17 cellular contexts compared by ENCODE assay signal in the genomic region with DNA sequence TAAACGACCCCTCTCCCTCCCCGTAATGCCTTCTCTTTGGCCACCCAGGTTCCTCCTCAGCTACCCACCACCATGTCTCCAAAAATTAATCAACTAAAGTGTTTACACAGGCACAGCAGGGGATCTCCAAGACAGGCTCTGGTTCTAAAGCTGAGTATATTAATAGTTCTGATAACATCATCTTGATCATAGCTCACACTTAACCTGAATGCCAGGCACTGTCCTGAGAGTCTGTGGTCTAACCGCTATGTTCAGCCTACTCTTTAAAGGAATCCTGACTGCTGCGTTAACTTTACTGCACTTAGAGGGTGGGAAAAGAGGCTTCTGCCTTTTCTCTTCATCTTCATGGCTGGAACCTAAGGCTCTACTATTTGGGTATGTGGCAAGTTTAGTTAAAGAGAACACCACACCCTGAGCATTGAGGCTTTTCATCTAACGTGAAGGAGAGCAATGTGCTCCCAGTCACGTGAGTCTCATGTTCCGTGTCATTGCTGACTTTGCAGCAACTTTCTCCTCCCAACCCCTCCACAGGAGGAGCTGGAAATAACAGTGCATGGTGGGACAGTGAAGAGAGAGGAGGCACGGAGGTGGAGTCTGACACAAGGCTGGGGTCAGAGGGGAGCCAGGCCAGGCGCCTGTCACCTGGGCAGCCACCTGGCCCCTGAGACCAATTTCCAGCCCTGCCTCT.
DNase-seq lines count a peak whose midpoint lies in the region; ATAC-seq and TF ChIP-seq lines count a peak whose summit lies in the region.
"Had no signal": no experiment of that assay in that cellular context is flagged by ENCODE, and none has a peak within 500 bp of the region (broad histone marks: within the 10 kb centered on the region; RNA-seq: fewer than 3 reads in every experiment).

No MANE protein-coding gene starts in this region.

- H3K27me3 Mint-ChIP-seq in activated CD4-positive, alpha-beta T cell treated with anti-CD3 and anti-CD28 coated beads for 36 hours = no peaks in the 10 kb centered on the region
- H3K27me3 Mint-ChIP-seq in activated naive CD8-positive, alpha-beta T cell treated with anti-CD3 and anti-CD28 coated beads, Interleukin-2, amount 10 ng/mL, durations not matched to agents 7 days and 5 days = no peaks in the 10 kb centered on the region
- H3K27me3 Mint-ChIP-seq in natural killer cell treated with Interleukin-12 subunit alpha and Interleukin-12 subunit beta and Interleukin-15 and Interleukin-18, amount 100 ng/mL, for 72 hours = peaks cover 0 to 2% of the 10 kb centered on the region in 2 donors
- H3K27me3 Mint-ChIP-seq: dendritic cell treated with granulocyte-macrophage colony-stimulating factor and Interleukin-4, amounts not matched to agents 40 ng/mL and 50 ng/mL, for 4 days; progenitor cell of endocrine pancreas; type B pancreatic cell had no signal

- H3K36me3 ChIP-seq in KMS-11 (ENCODE audit: insufficient read depth) (no peaks in the 10 kb centered on the region), smooth muscle cell (ENCODE audit: low read depth) (no peaks in the 10 kb centered on the region)
- H3K36me3 ChIP-seq: left lung had no signal

- peak overlapping the region; percentile 16 for H3K4me3 Mint-ChIP-seq in activated CD4-positive, alpha-beta T cell treated with anti-CD3 and anti-CD28 coated beads for 36 hours
- peak overlapping the region; percentile 68 for H3K4me3 Mint-ChIP-seq in activated naive CD8-positive, alpha-beta T cell treated with anti-CD3 and anti-CD28 coated beads, Interleukin-2, amount 10 ng/mL, durations not matched to agents 7 days and 5 days
- no peak overlapping the region for H3K4me3 Mint-ChIP-seq in natural killer cell treated with Interleukin-12 subunit alpha and Interleukin-12 subunit beta and Interleukin-15 and Interleukin-18, amount 100 ng/mL, for 72 hours
- H3K4me3 Mint-ChIP-seq: dendritic cell treated with granulocyte-macrophage colony-stimulating factor and Interleukin-4, amounts not matched to agents 40 ng/mL and 50 ng/mL, for 4 days; type B pancreatic cell had no signal

- H2AFZ ChIP-seq in KMS-11 (ENCODE audit: low read depth) (no peak overlapping the region), smooth muscle cell (ENCODE audit: low read depth) (no peak overlapping the region)

- H3F3A ChIP-seq in smooth muscle cell (ENCODE audit: low read depth) = no peaks in the 10 kb centered on the region

- H3K9me3 ChIP-seq in smooth muscle cell (replicated peaks; ENCODE audit: low read depth) = no peaks in the 10 kb centered on the region
- H3K9me3 ChIP-seq: left lung had no signal

- H3K27ac ChIP-seq in KMS-11 (peak overlapping the region; percentile 72), smooth muscle cell (ENCODE audit: low read depth) (no peak overlapping the region)
- H3K27ac ChIP-seq: left lung had no signal

- H3K4me1 ChIP-seq in KMS-11 (ENCODE audit: low read depth, poor library complexity, severe bottlenecking) = peaks cover 23% of the 10 kb centered on the region
- no peaks in the 10 kb centered on the region for H3K4me1 ChIP-seq in smooth muscle cell (ENCODE audit: low read depth)
- H3K4me1 ChIP-seq: left lung had no signal

- intact Hi-C loops in activated CD4-positive, alpha-beta T cell treated with anti-CD3 and anti-CD28 coated beads for 36 hours (cut with DNase I, micrococcal nuclease) = loop anchor here (5.0 to 10.0 kb wide), 2 partner anchors 87 to 356 kb away; partner anchors contain the start of gene FAM78B (in 2 of the 2)

- TF ChIP-seq CTCF in KMS-11 (conservative IDR thresholded peaks at IDR 0.05; ENCODE audit: low read depth, low read length) (no peak), smooth muscle cell (IDR thresholded peaks at IDR 0.05; ENCODE audit: borderline replicate concordance, insufficient read depth, poor library complexity, severe bottlenecking) (no peak)

- no peak overlapping the region for H3K4me3 ChIP-seq in KMS-11 (IDR thresholded peaks at IDR 0.05; ENCODE audit: insufficient read depth, low read depth, low read length)
- H3K4me3 ChIP-seq in smooth muscle cell = no peak overlapping the region
- H3K4me3 ChIP-seq: left lung had no signal

- H3K9ac ChIP-seq in KMS-11 (peak overlapping the region; percentile 12; the same call in 1 of the 2 replicates), smooth muscle cell (ENCODE audit: low read depth) (no peak overlapping the region)

- H3K4me2 ChIP-seq in KMS-11 (peak overlapping the region; percentile 9; the same call in 1 of the 2 replicates), smooth muscle cell (peak overlapping the region; percentile 39)

- peak; percentile 35 for ATAC-seq in activated CD4-positive, alpha-beta T cell treated with anti-CD3 and anti-CD28 coated beads for 36 hours
- ATAC-seq in activated naive CD8-positive, alpha-beta T cell treated with anti-CD3 and anti-CD28 coated beads, Interleukin-2, amount 10 ng/mL, durations not matched to agents 7 days and 5 days (ENCODE audit: low read depth) = peak; percentile 51
- no peak for ATAC-seq in natural killer cell treated with Interleukin-12 subunit alpha and Interleukin-12 subunit beta and Interleukin-15 and Interleukin-18, amount 100 ng/mL, for 72 hours
- no peak for ATAC-seq in HG03139 (IDR thresholded peaks at IDR 0.05; ENCODE audit: unreplicated experiment)
- ATAC-seq: left lung had no signal

- H3K27ac Mint-ChIP-seq in activated CD4-positive, alpha-beta T cell treated with anti-CD3 and anti-CD28 coated beads for 36 hours = no peak overlapping the region
- H3K27ac Mint-ChIP-seq in activated naive CD8-positive, alpha-beta T cell treated with anti-CD3 and anti-CD28 coated beads, Interleukin-2, amount 10 ng/mL, durations not matched to agents 7 days and 5 days = no peak overlapping the region
- no peak overlapping the region for H3K27ac Mint-ChIP-seq in natural killer cell treated with Interleukin-12 subunit alpha and Interleukin-12 subunit beta and Interleukin-15 and Interleukin-18, amount 100 ng/mL, for 72 hours
- H3K27ac Mint-ChIP-seq: dendritic cell treated with granulocyte-macrophage colony-stimulating factor and Interleukin-4, amounts not matched to agents 40 ng/mL and 50 ng/mL, for 4 days; progenitor cell of endocrine pancreas; type B pancreatic cell had no signal

- CTCF ChIA-PET in activated CD4-positive, alpha-beta T cell treated with anti-CD3 and anti-CD28 coated beads for 36 hours (lab: Charles Lee) = interaction anchor here (0.5 to 1.2 kb wide), 2 partner anchors 11 to 84 kb away, joined by 3 to 4 read pairs; no protein-coding TSS in a partner anchor

- WGBS in smooth muscle cell (ENCODE audit: low lambda C conversion rate) = 72% methylated on average over 9 of the region's 9 CpGs

- no peaks in the 10 kb centered on the region for H3K36me3 Mint-ChIP-seq in activated CD4-positive, alpha-beta T cell treated with anti-CD3 and anti-CD28 coated beads for 36 hours (ENCODE audit: low read depth)
- no peaks in the 10 kb centered on the region for H3K36me3 Mint-ChIP-seq in activated naive CD8-positive, alpha-beta T cell treated with anti-CD3 and anti-CD28 coated beads, Interleukin-2, amount 10 ng/mL, durations not matched to agents 7 days and 5 days
- no peaks in the 10 kb centered on the region for H3K36me3 Mint-ChIP-seq in natural killer cell treated with Interleukin-12 subunit alpha and Interleukin-12 subunit beta and Interleukin-15 and Interleukin-18, amount 100 ng/mL, for 72 hours
- H3K36me3 Mint-ChIP-seq: type B pancreatic cell had no signal

- peaks cover 29% of the 10 kb centered on the region for H3K4me1 Mint-ChIP-seq in activated CD4-positive, alpha-beta T cell treated with anti-CD3 and anti-CD28 coated beads for 36 hours
- peaks cover 28% of the 10 kb centered on the region for H3K4me1 Mint-ChIP-seq in activated naive CD8-positive, alpha-beta T cell treated with anti-CD3 and anti-CD28 coated beads, Interleukin-2, amount 10 ng/mL, durations not matched to agents 7 days and 5 days
- peaks cover 4% of the 10 kb centered on the region in 2 donors for H3K4me1 Mint-ChIP-seq in natural killer cell treated with Interleukin-12 subunit alpha and Interleukin-12 subunit beta and Interleukin-15 and Interleukin-18, amount 100 ng/mL, for 72 hours (ENCODE audit: low read depth in 2 of 2)

- peak; percentile 21 for DNase-seq in activated CD4-positive, alpha-beta T cell treated with anti-CD3 and anti-CD28 coated beads for 36 hours
- DNase-seq in activated CD4-positive, alpha-beta T cell treated with anti-CD3 and anti-CD28 coated beads, Interleukin-2, amount 50 U/mL, for 4 hours = no peak
- DNase-seq in activated naive CD8-positive, alpha-beta T cell treated with anti-CD3 and anti-CD28 coated beads, Interleukin-2, amount 10 ng/mL, durations not matched to agents 7 days and 5 days = no peak
- no peak for DNase-seq in smooth muscle cell (lab: John Stamatoyannopoulos, UW; ENCODE audit: unreplicated experiment)
- no peak for DNase-seq in natural killer cell treated with Interleukin-12 subunit alpha and Interleukin-12 subunit beta and Interleukin-15 and Interleukin-18, amount 100 ng/mL, for 72 hours (ENCODE audit: low spot score)
- DNase-seq in NCI-H187 treated with DMSO at 0.1 percent for 48 hours (lab: John Stamatoyannopoulos, UW) = no peak
- DNase-seq: 8988T, amygdala, left lung, NCI-H1436, NCI-H2227 treated with DMSO at 0.1 percent for 48 hours, SIG-M5 had no signal

- H3K9me3 Mint-ChIP-seq in activated CD4-positive, alpha-beta T cell treated with anti-CD3 and anti-CD28 coated beads for 36 hours (ENCODE audit: low read depth) = peaks cover 2% of the 10 kb centered on the region
- no peaks in the 10 kb centered on the region for H3K9me3 Mint-ChIP-seq in activated naive CD8-positive, alpha-beta T cell treated with anti-CD3 and anti-CD28 coated beads, Interleukin-2, amount 10 ng/mL, durations not matched to agents 7 days and 5 days
- no peaks in the 10 kb centered on the region for H3K9me3 Mint-ChIP-seq in natural killer cell treated with Interleukin-12 subunit alpha and Interleukin-12 subunit beta and Interleukin-15 and Interleukin-18, amount 100 ng/mL, for 72 hours
- H3K9me3 Mint-ChIP-seq: dendritic cell treated with granulocyte-macrophage colony-stimulating factor and Interleukin-4, amounts not matched to agents 40 ng/mL and 50 ng/mL, for 4 days; type B pancreatic cell had no signal

- no peaks in the 10 kb centered on the region for H3K27me3 ChIP-seq in KMS-11 (ENCODE audit: insufficient read depth, low read depth)
- H3K27me3 ChIP-seq in smooth muscle cell (ENCODE audit: low read depth) = no peaks in the 10 kb centered on the region
- H3K27me3 ChIP-seq: left lung had no signal

- H4K20me1 ChIP-seq in KMS-11 (ENCODE audit: insufficient read depth) (no peaks in the 10 kb centered on the region), smooth muscle cell (ENCODE audit: low read depth) (no peaks in the 10 kb centered on the region)

- POLR2A ChIA-PET in activated CD4-positive, alpha-beta T cell treated with anti-CD3 and anti-CD28 coated beads for 36 hours (lab: Charles Lee) = no interaction called here
- POLR2A ChIA-PET in activated naive CD8-positive, alpha-beta T cell treated with anti-CD3 and anti-CD28 coated beads, Interleukin-2, amount 10 ng/mL, durations not matched to agents 7 days and 5 days (lab: Charles Lee) = no interaction called here

- H3K79me2 ChIP-seq in KMS-11 (ENCODE audit: insufficient read depth, low read depth) (no peaks in the 10 kb centered on the region), smooth muscle cell (ENCODE audit: low read depth) (no peaks in the 10 kb centered on the region)

Comparison
In these comparisons a context has a peak if more than half of its experiments do, and no peak if none do; other contexts are left out.
1. ATAC-seq: peak in activated CD4-positive, alpha-beta T cell treated with anti-CD3 and anti-CD28 coated beads for 36 hours (single experiment) and activated naive CD8-positive, alpha-beta T cell treated with anti-CD3 and anti-CD28 coated beads, Interleukin-2, amount 10 ng/mL, durations not matched to agents 7 days and 5 days (single experiment); none in natural killer cell treated with Interleukin-12 subunit alpha and Interleukin-12 subunit beta and Interleukin-15 and Interleukin-18, amount 100 ng/mL, for 72 hours (0 of 2) and HG03139 (single experiment).